ENCODE assay signal across 28 cellular contexts in the genomic region with DNA sequence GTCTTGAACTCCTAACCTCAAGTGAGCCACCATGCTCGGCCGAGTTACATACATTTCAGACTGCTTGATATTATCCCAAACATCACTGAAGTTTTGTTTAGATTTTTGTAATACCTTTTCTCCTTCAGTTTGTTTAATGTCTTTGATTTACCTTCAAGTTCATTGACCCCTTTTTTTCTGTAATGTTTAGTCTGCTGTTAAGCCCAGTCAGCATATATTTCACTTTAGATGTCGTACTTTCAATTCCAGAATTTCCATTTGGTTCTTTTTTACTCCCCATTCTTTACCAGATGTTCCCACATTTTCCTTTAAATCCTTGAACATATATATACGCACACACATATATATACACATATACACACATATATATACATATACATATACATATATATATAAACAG.
"Had no signal": no experiment of that assay in that cellular context is flagged by ENCODE, and none has a peak within 500 bp of the region (broad histone marks: within the 10 kb centered on the region; RNA-seq: fewer than 3 reads in every experiment).

No MANE protein-coding gene starts in this region.

- H3K4me3 ChIP-seq: left ventricle myocardium inferior, lung, mucosa of descending colon, ovary, right atrium auricular region, skin epidermis, stomach, testis, thyroid gland, transverse colon, upper lobe of left lung, vagina had no signal

- H3K4me1 ChIP-seq: left ventricle myocardium inferior, right atrium auricular region, stomach, testis, thyroid gland, transverse colon, upper lobe of left lung, vagina had no signal

- DNase-seq: hypothalamus; immature natural killer cell; kidney; left colon; left ventricle myocardium inferior; mesendoderm; midbrain; mucosa of descending colon; naive thymus-derived CD4-positive, alpha-beta T cell; ovary; stimulated activated CD4-positive, alpha-beta T cell treated with anti-CD3 and anti-CD28 coated beads, Interleukin-12 subunit alpha, Interleukin-12 subunit beta, amount 100 ng/mL, for 4 hours; stimulated activated CD4-positive, alpha-beta T cell treated with anti-CD3 and anti-CD28 coated beads, Interleukin-15, amount 100 ng/mL, for 24 hours; stimulated activated CD4-positive, alpha-beta T cell treated with anti-CD3 and anti-CD28 coated beads, Interleukin-2, amount 100 ng/mL, for 24 hours; stimulated activated CD4-positive, alpha-beta T cell treated with anti-CD3 and anti-CD28 coated beads, Interleukin-4, amount 100 ng/mL, for 1 hour; stimulated activated naive B cell treated with anti-CD40 and anti-IgM and Interleukin-4, amounts not matched to agents 10 μg/mL and 1 μg/mL and 100 μg/mL, for 72 hours; stimulated activated naive CD8-positive, alpha-beta T cell treated with anti-CD3 and anti-CD28 coated beads, Interleukin-15, Interleukin-2, amounts not matched to agents 100 U/mL and 50 U/mL, for 24 hours; stomach; testis; thyroid gland; transverse colon; upper lobe of left lung had no signal

- FAIRE-seq: islet of Langerhans, kidney had no signal

- H3K9me3 ChIP-seq: left ventricle myocardium inferior, mucosa of descending colon, ovary, right atrium auricular region, stomach, testis, thyroid gland, transverse colon, upper lobe of left lung, vagina had no signal

- H3K36me3 ChIP-seq: ovary, right atrium auricular region, thyroid gland, transverse colon, upper lobe of left lung had no signal

- ATAC-seq: left colon; mucosa of descending colon; naive thymus-derived CD4-positive, alpha-beta T cell; natural killer cell treated with Interleukin-12 subunit alpha and Interleukin-12 subunit beta and Interleukin-15 and Interleukin-18, amount 100 ng/mL, for 72 hours; sciatic nerve; stimulated activated naive B cell treated with anti-CD40 and anti-IgM and Interleukin-4, amounts not matched to agents 10 μg/mL and 1 μg/mL and 100 μg/mL, for 72 hours; stimulated activated naive CD8-positive, alpha-beta T cell treated with anti-CD3 and anti-CD28 coated beads, Interleukin-15, Interleukin-2, amounts not matched to agents 100 U/mL and 50 U/mL, for 24 hours had no signal

- H3K27me3 ChIP-seq: ovary, right atrium auricular region, stomach, testis, thyroid gland, transverse colon, upper lobe of left lung, vagina had no signal

- H3K27ac ChIP-seq: left ventricle myocardium inferior, ovary, right atrium auricular region, skin epidermis, stomach, testis, thyroid gland, transverse colon, upper lobe of left lung, vagina had no signal
